ENCODE assay signal across 12 cellular contexts in the genomic region with DNA sequence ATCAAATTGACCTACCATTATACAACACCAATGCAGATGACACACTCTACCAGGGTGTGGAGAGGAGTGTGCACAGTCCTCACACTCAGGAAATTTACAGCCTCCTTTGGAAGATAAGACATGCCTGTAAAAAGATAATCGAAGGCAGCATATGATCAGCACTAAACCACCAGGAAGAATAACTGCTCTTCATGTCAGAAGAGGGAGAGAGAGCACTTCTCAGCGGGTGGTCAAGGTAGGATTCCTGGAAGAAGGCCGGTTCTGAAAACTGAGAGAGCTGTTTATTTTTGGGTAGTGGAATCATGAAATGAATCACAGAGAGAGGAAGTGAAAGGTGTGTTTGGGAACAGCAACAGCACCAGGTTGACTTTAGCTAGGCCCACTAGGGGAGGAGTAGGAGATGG.
DNase-seq lines count a peak whose midpoint lies in the region; ATAC-seq and TF ChIP-seq lines count a peak whose summit lies in the region.
"Had no signal": no experiment of that assay in that cellular context is flagged by ENCODE, and none has a peak within 500 bp of the region (broad histone marks: within the 10 kb centered on the region; RNA-seq: fewer than 3 reads in every experiment).

No MANE protein-coding gene starts in this region.

- no peaks in the 10 kb centered on the region for H3K36me3 ChIP-seq in GM06990 (ENCODE audit: control insufficient read depth, insufficient read depth, low read length)
- H3K36me3 ChIP-seq: neural progenitor cell had no signal

- H3K4me3 ChIP-seq in GM06990 (replicated peaks; ENCODE audit: low read depth, low read length) = no peak overlapping the region
- H3K4me3 ChIP-seq: body of pancreas, neural progenitor cell had no signal

- DNase-seq in GM06990 (ENCODE audit: extremely low read depth, insufficient read length) (peak; percentile 36), NCI-H146 (lab: John Stamatoyannopoulos, UW) (no peak), DMS79 (lab: John Stamatoyannopoulos, UW) (no peak)
- no peak for DNase-seq in activated naive CD4-positive, alpha-beta T cell (lab: John Stamatoyannopoulos, UW)
- DNase-seq in activated effector memory CD4-positive, alpha-beta T cell treated with Interleukin-2 at 50 U/mL for 16 hours = no peak
- DNase-seq: body of pancreas, DMS79 treated with DMSO at 0.1 percent for 48 hours, erythroblast had no signal

- TF ChIP-seq CTCF in GM06990 (IDR thresholded peaks at IDR 0.05; ENCODE audit: insufficient read depth, low read length, poor library complexity, severe bottlenecking) = no peak

- no peaks in the 10 kb centered on the region for H3K27me3 ChIP-seq in GM06990 (replicated peaks; ENCODE audit: control insufficient read depth, insufficient read depth, low read length)
- H3K27me3 ChIP-seq: body of pancreas, neural progenitor cell had no signal

- ATAC-seq in GM19351 (IDR thresholded peaks at IDR 0.05; ENCODE audit: unreplicated experiment) (peak; percentile 80), HG02642 (IDR thresholded peaks at IDR 0.05; ENCODE audit: poor library complexity, unreplicated experiment) (peak; percentile 81), HG03457 (IDR thresholded peaks at IDR 0.05; ENCODE audit: unreplicated experiment) (peak; percentile 55)
- ATAC-seq: body of pancreas had no signal
